ENCODE assay signal across 8 cellular contexts in the genomic region with DNA sequence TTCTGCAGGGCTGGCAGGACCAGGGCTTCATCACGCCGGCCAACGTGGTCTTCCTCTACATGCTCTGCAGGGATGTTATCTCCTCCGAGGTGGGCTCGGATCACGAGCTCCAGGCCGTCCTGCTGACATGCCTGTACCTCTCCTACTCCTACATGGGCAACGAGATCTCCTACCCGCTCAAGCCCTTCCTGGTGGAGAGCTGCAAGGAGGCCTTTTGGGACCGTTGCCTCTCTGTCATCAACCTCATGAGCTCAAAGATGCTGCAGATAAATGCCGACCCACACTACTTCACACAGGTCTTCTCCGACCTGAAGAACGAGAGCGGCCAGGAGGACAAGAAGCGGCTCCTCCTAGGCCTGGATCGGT. TPM values are rescaled to one million over a fixed set of nuclear protein-coding genes. Genes with fewer than 3 reads are reported as not detected.
DNase-seq lines count a peak whose midpoint lies in the region; ATAC-seq and TF ChIP-seq lines count a peak whose summit lies in the region.

No MANE protein-coding gene starts in this region.

- H3K9ac ChIP-seq in HCT116 (ENCODE audit: low read length): no peak overlapping the region

- intact Hi-C loops in CD4-positive, alpha-beta memory T cell (cut with micrococcal nuclease): no loop called here
- intact Hi-C loops in HCT116 (cut with micrococcal nuclease) (no loop called here), natural killer cell (cut with micrococcal nuclease) (no loop called here), body of pancreas (cut with DNase I) (no loop called here)

- WGBS in body of pancreas, 2 donors: 96 to 97% methylated on average over 15 to 16 of the region's 16 CpGs

- no peaks in the 10 kb centered on the region for H3K27me3 ChIP-seq in CD4-positive, alpha-beta memory T cell (ENCODE audit: insufficient read depth, low read length)
- H3K27me3 ChIP-seq in HCT116 (ENCODE audit: insufficient read depth, low read length) (no peaks in the 10 kb centered on the region), body of pancreas (no peaks in the 10 kb centered on the region)

- BruUV-seq in HCT116 (replicated peaks; lab: Mats Ljungman, UMichigan): no TSS peak

- peak overlapping the region; percentile 28 for H3K27ac ChIP-seq in CD4-positive, alpha-beta memory T cell (ENCODE audit: low read depth, low read length)
- no peak overlapping the region for H3K27ac ChIP-seq in HCT116 (ENCODE audit: low read depth, low read length)
- H3K27ac ChIP-seq in body of pancreas: no peak overlapping the region

- no peaks in the 10 kb centered on the region for H4K20me1 ChIP-seq in HCT116 (ENCODE audit: insufficient read depth)

- ATAC-seq in HCT116 (no peak), natural killer cell (no peak), body of pancreas (no peak), HG03565 (IDR thresholded peaks at IDR 0.05; ENCODE audit: unreplicated experiment) (no peak)

- no peak overlapping the region for H2AFZ ChIP-seq in HCT116 (ENCODE audit: low read depth, low read length, poor library complexity, severe bottlenecking)

- H3K9me3 ChIP-seq in CD4-positive, alpha-beta memory T cell (ENCODE audit: control insufficient read depth in 1 of 2, low read length in 2 of 2): no peaks in the 10 kb centered on the region
- H3K9me3 ChIP-seq in HCT116 (ENCODE audit: control insufficient read depth in 1 of 2, insufficient read depth in 1 of 2, low read depth in 1 of 2, low read length in 2 of 2) (no peaks in the 10 kb centered on the region), body of pancreas (no peaks in the 10 kb centered on the region)

- peak overlapping the region; percentile 48 to 90 (median 83) for H3K27ac Mint-ChIP-seq in CD4-positive, alpha-beta memory T cell
- peak overlapping the region; percentile 68 to 73 for H3K27ac Mint-ChIP-seq in natural killer cell

- no peak for TF ChIP-seq RAD21 in HCT116 (IDR thresholded peaks at IDR 0.05; ENCODE audit: low read depth)

- H3K36me3 ChIP-seq in CD4-positive, alpha-beta memory T cell (ENCODE audit: insufficient read depth, low read length): no peaks in the 10 kb centered on the region
- peaks cover 0 to 4% of the 10 kb centered on the region in 2 experiments; a peak in 2 of 4 replicates for H3K36me3 ChIP-seq in HCT116 (ENCODE audit: control insufficient read depth in 1 of 2, insufficient read depth in 2 of 2, low read length in 2 of 2)
- no peaks in the 10 kb centered on the region for H3K36me3 ChIP-seq in body of pancreas (replicated peaks in 1 of 2; ENCODE audit: insufficient read depth in 1 of 2, low read depth in 2 of 2)

- peaks cover 31 to 70% (median 50%) of the 10 kb centered on the region in 4 donors for H3K4me1 Mint-ChIP-seq in CD4-positive, alpha-beta memory T cell
- peaks cover 65 to 69% of the 10 kb centered on the region in 2 donors for H3K4me1 Mint-ChIP-seq in natural killer cell

- H3K36me3 Mint-ChIP-seq in CD4-positive, alpha-beta memory T cell: peaks cover 6 to 18% of the 10 kb centered on the region in 2 donors
- H3K36me3 Mint-ChIP-seq in natural killer cell: no peaks in the 10 kb centered on the region

- POLR2A ChIA-PET in CD4-positive, alpha-beta memory T cell (lab: Charles Lee; ENCODE audit: partially characterized antibody): interaction anchor here (0.6 to 7.7 kb wide), 7 partner anchors 12 to 88 kb away, joined by 3 to 91 read pairs (median 29); no protein-coding TSS in a partner anchor
- POLR2A ChIA-PET in HCT116 (lab: Charles Lee): no interaction called here

- no peaks in the 10 kb centered on the region for H3K9me2 ChIP-seq in HCT116 (ENCODE audit: insufficient read depth)

- H3K27me3 Mint-ChIP-seq in CD4-positive, alpha-beta memory T cell: no peaks in the 10 kb centered on the region
- H3K27me3 Mint-ChIP-seq in natural killer cell (ENCODE audit: low read depth in 2 of 2): no peaks in the 10 kb centered on the region

- peak overlapping the region; percentile 42 to 70 for H3K4me3 ChIP-seq in CD4-positive, alpha-beta memory T cell (ENCODE audit: low read length in 2 of 2)
- no peak overlapping the region for H3K4me3 ChIP-seq in HCT116 (replicated peaks in 1 of 2; ENCODE audit: low read depth in 1 of 2, low read length in 2 of 2)
- H3K4me3 ChIP-seq in astrocyte of the cerebellum (ENCODE audit: low read depth, low read length): peak overlapping the region; percentile 52
- no peak overlapping the region for H3K4me3 ChIP-seq in body of pancreas

- in situ Hi-C loops in astrocyte of the cerebellum (cut with HindIII; ENCODE audit: low sequenced_read_pairs): no loop called here

- CTCF ChIA-PET in CD4-positive, alpha-beta memory T cell (lab: Charles Lee; ENCODE audit: partially characterized antibody): interaction anchor here (1.1 to 10.8 kb wide), 6 partner anchors 12 to 120 kb away, joined by 3 to 105 read pairs (median 6); partner anchors contain the start of gene PSMD11
- CTCF ChIA-PET in HCT116 (lab: Charles Lee): no interaction called here

- H3K4me2 ChIP-seq in HCT116 (ENCODE audit: low read length): peak overlapping the region; percentile 86

- peak overlapping the region; percentile 89 to 96 (median 92) for H3K4me3 Mint-ChIP-seq in CD4-positive, alpha-beta memory T cell
- peak overlapping the region; percentile 91 for H3K4me3 Mint-ChIP-seq in natural killer cell

- no peaks in the 10 kb centered on the region for H3K79me2 ChIP-seq in HCT116 (ENCODE audit: insufficient read depth, low read length)

- no peak for DNase-seq in CD4-positive, alpha-beta memory T cell
- DNase-seq in HCT116 (ENCODE audit: low read depth, low spot score) (no peak), astrocyte of the cerebellum (ENCODE audit: low read depth) (no peak), natural killer cell (no peak), body of pancreas (no peak), mucosa of gallbladder (ENCODE audit: low spot score) (no peak), NCI-H1694 (lab: John Stamatoyannopoulos, UW) (no peak)

- peaks cover 0 to 2% (median 0%) of the 10 kb centered on the region in 8 donors for H3K9me3 Mint-ChIP-seq in CD4-positive, alpha-beta memory T cell
- H3K9me3 Mint-ChIP-seq in natural killer cell: no peaks in the 10 kb centered on the region

- H3K4me1 ChIP-seq in CD4-positive, alpha-beta memory T cell (ENCODE audit: insufficient read depth, low read length): peaks cover 62% of the 10 kb centered on the region
- H3K4me1 ChIP-seq in HCT116 (ENCODE audit: control insufficient read depth in 1 of 2, insufficient read depth in 2 of 2, low read length in 2 of 2) (peaks cover 15 to 33% of the 10 kb centered on the region in 2 experiments), body of pancreas (peaks cover 35% of the 10 kb centered on the region)

- TF ChIP-seq CTCF in HCT116 (IDR thresholded peaks at IDR 0.05 in 2 of 3, conservative IDR thresholded peaks at IDR 0.05 in 1 of 3; ENCODE audit: borderline replicate concordance in 1 of 3, insufficient read depth in 1 of 3, low read depth in 2 of 3, low read length in 2 of 3): no peak
- TF ChIP-seq CTCF in astrocyte of the cerebellum (IDR thresholded peaks at IDR 0.05; ENCODE audit: low read depth, low read length, missing control alignments): no peak
- TF ChIP-seq CTCF in natural killer cell (IDR thresholded peaks at IDR 0.05): no peak
- TF ChIP-seq CTCF in body of pancreas (IDR thresholded peaks at IDR 0.05): no peak

- RAD21 ChIA-PET in HCT116 (lab: Charles Lee; ENCODE audit: low non-redundant PET in 1 of 2, low total read pairs in 2 of 2, uncharacterized antibody in 2 of 2, unreplicated experiment in 2 of 2): no interaction called here

- TF ChIP-seq POLR2A in HCT116 (IDR thresholded peaks at IDR 0.05; ENCODE audit: borderline replicate concordance, extremely low read depth, insufficient read depth, insufficient read length) (no peak), body of pancreas (IDR thresholded peaks at IDR 0.05) (no peak)

TF ChIP-seq in HCT116, 20 proteins besides CTCF, POLR2A, EP300 and RAD21 (continues in another document):
- TF ChIP-seq CEBPB (IDR thresholded peaks at IDR 0.05; ENCODE audit: low read depth): no peak
- TF ChIP-seq REST (IDR thresholded peaks at IDR 0.05; ENCODE audit: low read depth): no peak
- TF ChIP-seq FOSL1 (IDR thresholded peaks at IDR 0.05; ENCODE audit: low read depth): no peak
- TF ChIP-seq SIN3A (IDR thresholded peaks at IDR 0.05; ENCODE audit: low read depth): no peak
- TF ChIP-seq SP1 (IDR thresholded peaks at IDR 0.05; ENCODE audit: low read depth): no peak
- no peak for TF ChIP-seq EZH2 (IDR thresholded peaks at IDR 0.05)

RNA-seq across cellular contexts. Expression of gene CDK5R1, which starts 1.4 kb away (rescaled TPM):
- total RNA-seq in CD4-positive, alpha-beta memory T cell: 10 to 100 TPM; 20.6 to 21.2 TPM
- 10 to 100 TPM in 1 of 2 donors, 1 to 10 TPM in 1; 1.2 to 10.5 TPM for polyA plus RNA-seq in CD4-positive, alpha-beta memory T cell
- 5.4 TPM for total RNA-seq in HCT116 (2021; ENCODE audit: unreplicated experiment)
- polyA plus RNA-seq in HCT116 (2012): 2.6 and 2.8 TPM in 2 replicates
- 10 to 100 TPM in 1 of 3 donors, 1 to 10 TPM in 2; 3.7 to 12.3 (median 7.4) TPM for total RNA-seq in natural killer cell
- total RNA-seq in body of pancreas: 1 to 10 TPM; 1.0 to 1.6 TPM
- total RNA-seq in mucosa of gallbladder: 2.0 TPM

RNA-seq across cellular contexts. Expression of gene PSMD11, which starts 43.9 kb away (rescaled TPM):
- 10 to 100 TPM; 58.0 to 68.2 TPM for total RNA-seq in CD4-positive, alpha-beta memory T cell
- polyA plus RNA-seq in CD4-positive, alpha-beta memory T cell: 100 to 1,000 TPM; 138 to 140 TPM
- total RNA-seq in HCT116 (2021; ENCODE audit: unreplicated experiment) (143 TPM), natural killer cell (100 to 1,000 TPM in 2 of 3 donors, 10 to 100 TPM in 1; 83.4 to 108 (median 105) TPM), body of pancreas (10 to 100 TPM; 18.9 to 24.7 TPM), mucosa of gallbladder (61.7 TPM)
- polyA plus RNA-seq in HCT116 (2012): 72.3 and 77.2 TPM in 2 replicates

Comparison
In these comparisons a context has a peak if more than half of its experiments do, and no peak if none do; other contexts are left out.
1. H3K4me3 ChIP-seq: peak in CD4-positive, alpha-beta memory T cell (2 of 2) and astrocyte of the cerebellum (single experiment); none in HCT116 (0 of 2) and body of pancreas (0 of 2).